ENCODE assay signal across 1 cellular context in the genomic region with DNA sequence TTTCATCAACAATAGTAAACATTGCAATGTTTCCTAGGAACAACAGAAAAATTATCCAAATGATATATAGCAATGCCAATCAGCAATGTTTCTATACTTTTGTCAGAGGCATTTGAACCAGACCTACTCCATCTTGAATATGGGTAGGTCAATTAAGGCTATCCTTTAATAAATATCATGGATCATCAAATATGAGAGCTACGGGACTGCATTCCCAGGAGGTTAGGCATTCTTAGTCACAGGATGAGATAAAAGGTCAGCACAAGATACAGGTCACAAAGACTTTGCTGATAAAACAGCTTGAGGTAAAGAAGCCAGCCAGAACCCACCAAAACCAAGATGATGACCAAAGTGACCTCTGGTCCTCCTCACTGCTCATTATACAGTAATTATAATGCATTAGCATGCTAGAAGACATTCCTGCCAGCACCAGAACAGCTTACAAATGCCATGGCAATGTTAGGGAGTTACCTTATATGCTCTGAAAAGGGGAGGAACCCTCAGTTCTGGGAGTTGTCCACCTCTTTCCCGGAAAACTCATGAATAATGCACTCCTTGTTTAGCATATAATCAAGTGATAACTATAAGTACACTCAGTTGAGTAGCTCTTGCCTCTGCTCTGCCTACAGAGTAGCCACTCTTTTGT.
A peak's percentile ranks its signal among the peaks of the same experiment; 100 is the strongest.
TF ChIP-seq lines count a peak whose summit lies in the region.

No MANE protein-coding gene starts in this region.

TF ChIP-seq in K562, 482 proteins besides CTCF, POLR2A, EP300 and RAD21 (continued from another document and continues in another):
- TF ChIP-seq KLF13 (tag; IDR thresholded peaks at IDR 0.05; ENCODE audit: borderline replicate concordance, low read depth) (peak; percentile 77), EGR1 (conservative IDR thresholded peaks at IDR 0.05) (peak; percentile 28; the same call in 1 of the 2 replicates), IRF1 (CRISPR knock-in tag; IDR thresholded peaks at IDR 0.05; ENCODE audit: borderline replicate concordance) (no peak), TFAM (CRISPR knock-in tag; conservative IDR thresholded peaks at IDR 0.05) (no peak), ZNF354B (CRISPR knock-in tag; IDR thresholded peaks at IDR 0.05) (peak; percentile 84), NR2F6 (CRISPR knock-in tag; IDR thresholded peaks at IDR 0.05) (peak; percentile 92; the same call in 1 of the 2 replicates), ZNF778 (CRISPR knock-in tag; IDR thresholded peaks at IDR 0.05) (no peak), DIDO1 (tag; IDR thresholded peaks at IDR 0.05; ENCODE audit: low read depth) (peak; percentile 36; the same call in 1 of the 2 replicates), MLX (CRISPR knock-in tag; conservative IDR thresholded peaks at IDR 0.05) (0 out of 4 replicates have a peak, but pooled peaks of 1 of the 2 experiments have one; percentile 51), SAFB (IDR thresholded peaks at IDR 0.05; ENCODE audit: borderline replicate concordance, low read depth, low read length) (no peak), HOXB6 (CRISPR knock-in tag; IDR thresholded peaks at IDR 0.05; ENCODE audit: borderline replicate concordance) (no peak), TCFL5 (CRISPR knock-in tag; conservative IDR thresholded peaks at IDR 0.05) (peak; percentile 86), ZNF311 (CRISPR knock-in tag; IDR thresholded peaks at IDR 0.05) (peak; percentile 98), TEAD2 (tag; IDR thresholded peaks at IDR 0.05) (peak; percentile 93), CREB3 (tag; conservative IDR thresholded peaks at IDR 0.05; ENCODE audit: low read depth) (peak; percentile 98), E2F5 (CRISPR knock-in tag; IDR thresholded peaks at IDR 0.05) (no peak), ZNF41 (CRISPR knock-in tag; conservative IDR thresholded peaks at IDR 0.05) (peak; percentile 89), E2F4 (CRISPR knock-in tag; IDR thresholded peaks at IDR 0.05; ENCODE audit: low read depth) (no peak), LCOR (CRISPR knock-in tag; IDR thresholded peaks at IDR 0.05) (no peak), IFI16 (CRISPR knock-in tag; IDR thresholded peaks at IDR 0.05) (peak; percentile 72; the same call in 1 of the 2 replicates), THRAP3 (IDR thresholded peaks at IDR 0.05; ENCODE audit: borderline replicate concordance) (no peak), MAFG (tag; conservative IDR thresholded peaks at IDR 0.05) (peak; percentile 44), ZNF785 (CRISPR knock-in tag; IDR thresholded peaks at IDR 0.05) (0 out of 2 replicates have a peak, but pooled peaks have one; percentile 46), ZBTB49 (CRISPR knock-in tag; IDR thresholded peaks at IDR 0.05; ENCODE audit: borderline replicate concordance) (no peak), ZC3H8 (IDR thresholded peaks at IDR 0.05) (no peak), GATAD2A (IDR thresholded peaks at IDR 0.05) (no peak), RNF219 (CRISPR knock-in tag; IDR thresholded peaks at IDR 0.05) (no peak), MYC (IDR thresholded peaks at IDR 0.05; ENCODE audit: low read depth, low read length) (no peak), MYC (CRISPR knock-in tag; IDR thresholded peaks at IDR 0.05; ENCODE audit: borderline replicate concordance, low read depth) (peak; percentile 77; the same call in 1 of the 2 replicates), CAMTA2 (CRISPR knock-in tag; conservative IDR thresholded peaks at IDR 0.05) (no peak), KLF1 (tag; IDR thresholded peaks at IDR 0.05) (peak; percentile 48; the same call in 1 of the 2 replicates), ZBED1 (IDR thresholded peaks at IDR 0.05) (no peak), NR2C2 (CRISPR knock-in tag; IDR thresholded peaks at IDR 0.05) (no peak), NR2C2 (tag; IDR thresholded peaks at IDR 0.05) (peak; percentile 90)
- TF ChIP-seq, protein P1, sequence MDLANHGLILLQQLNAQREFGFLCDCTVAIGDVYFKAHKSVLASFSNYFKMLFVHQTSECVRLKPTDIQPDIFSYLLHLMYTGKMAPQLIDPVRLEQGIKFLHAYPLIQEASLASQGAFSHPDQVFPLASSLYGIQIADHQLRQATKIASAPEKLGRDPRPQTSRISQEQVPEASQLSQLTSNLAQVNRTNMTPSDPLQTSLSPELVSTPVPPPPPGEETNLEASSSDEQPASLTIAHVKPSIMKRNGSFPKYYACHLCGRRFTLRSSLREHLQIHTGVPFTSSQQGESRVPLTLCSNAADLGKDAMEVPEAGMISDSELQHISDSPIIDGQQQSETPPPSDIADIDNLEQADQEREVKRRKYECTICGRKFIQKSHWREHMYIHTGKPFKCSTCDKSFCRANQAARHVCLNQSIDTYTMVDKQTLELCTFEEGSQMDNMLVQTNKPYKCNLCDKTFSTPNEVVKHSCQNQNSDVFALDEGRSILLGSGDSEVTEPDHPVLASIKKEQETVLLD (IDR thresholded peaks at IDR 0.05): peak; percentile 77; the same call in 1 of the 2 replicates
- TF ChIP-seq, protein P2, sequence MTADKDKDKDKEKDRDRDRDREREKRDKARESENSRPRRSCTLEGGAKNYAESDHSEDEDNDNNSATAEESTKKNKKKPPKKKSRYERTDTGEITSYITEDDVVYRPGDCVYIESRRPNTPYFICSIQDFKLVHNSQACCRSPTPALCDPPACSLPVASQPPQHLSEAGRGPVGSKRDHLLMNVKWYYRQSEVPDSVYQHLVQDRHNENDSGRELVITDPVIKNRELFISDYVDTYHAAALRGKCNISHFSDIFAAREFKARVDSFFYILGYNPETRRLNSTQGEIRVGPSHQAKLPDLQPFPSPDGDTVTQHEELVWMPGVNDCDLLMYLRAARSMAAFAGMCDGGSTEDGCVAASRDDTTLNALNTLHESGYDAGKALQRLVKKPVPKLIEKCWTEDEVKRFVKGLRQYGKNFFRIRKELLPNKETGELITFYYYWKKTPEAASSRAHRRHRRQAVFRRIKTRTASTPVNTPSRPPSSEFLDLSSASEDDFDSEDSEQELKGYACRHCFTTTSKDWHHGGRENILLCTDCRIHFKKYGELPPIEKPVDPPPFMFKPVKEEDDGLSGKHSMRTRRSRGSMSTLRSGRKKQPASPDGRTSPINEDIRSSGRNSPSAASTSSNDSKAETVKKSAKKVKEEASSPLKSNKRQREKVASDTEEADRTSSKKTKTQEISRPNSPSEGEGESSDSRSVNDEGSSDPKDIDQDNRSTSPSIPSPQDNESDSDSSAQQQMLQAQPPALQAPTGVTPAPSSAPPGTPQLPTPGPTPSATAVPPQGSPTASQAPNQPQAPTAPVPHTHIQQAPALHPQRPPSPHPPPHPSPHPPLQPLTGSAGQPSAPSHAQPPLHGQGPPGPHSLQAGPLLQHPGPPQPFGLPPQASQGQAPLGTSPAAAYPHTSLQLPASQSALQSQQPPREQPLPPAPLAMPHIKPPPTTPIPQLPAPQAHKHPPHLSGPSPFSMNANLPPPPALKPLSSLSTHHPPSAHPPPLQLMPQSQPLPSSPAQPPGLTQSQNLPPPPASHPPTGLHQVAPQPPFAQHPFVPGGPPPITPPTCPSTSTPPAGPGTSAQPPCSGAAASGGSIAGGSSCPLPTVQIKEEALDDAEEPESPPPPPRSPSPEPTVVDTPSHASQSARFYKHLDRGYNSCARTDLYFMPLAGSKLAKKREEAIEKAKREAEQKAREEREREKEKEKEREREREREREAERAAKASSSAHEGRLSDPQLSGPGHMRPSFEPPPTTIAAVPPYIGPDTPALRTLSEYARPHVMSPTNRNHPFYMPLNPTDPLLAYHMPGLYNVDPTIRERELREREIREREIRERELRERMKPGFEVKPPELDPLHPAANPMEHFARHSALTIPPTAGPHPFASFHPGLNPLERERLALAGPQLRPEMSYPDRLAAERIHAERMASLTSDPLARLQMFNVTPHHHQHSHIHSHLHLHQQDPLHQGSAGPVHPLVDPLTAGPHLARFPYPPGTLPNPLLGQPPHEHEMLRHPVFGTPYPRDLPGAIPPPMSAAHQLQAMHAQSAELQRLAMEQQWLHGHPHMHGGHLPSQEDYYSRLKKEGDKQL (CRISPR knock-in tag; IDR thresholded peaks at IDR 0.05; ENCODE audit: borderline replicate concordance): no peak
- TF ChIP-seq, protein P3, sequence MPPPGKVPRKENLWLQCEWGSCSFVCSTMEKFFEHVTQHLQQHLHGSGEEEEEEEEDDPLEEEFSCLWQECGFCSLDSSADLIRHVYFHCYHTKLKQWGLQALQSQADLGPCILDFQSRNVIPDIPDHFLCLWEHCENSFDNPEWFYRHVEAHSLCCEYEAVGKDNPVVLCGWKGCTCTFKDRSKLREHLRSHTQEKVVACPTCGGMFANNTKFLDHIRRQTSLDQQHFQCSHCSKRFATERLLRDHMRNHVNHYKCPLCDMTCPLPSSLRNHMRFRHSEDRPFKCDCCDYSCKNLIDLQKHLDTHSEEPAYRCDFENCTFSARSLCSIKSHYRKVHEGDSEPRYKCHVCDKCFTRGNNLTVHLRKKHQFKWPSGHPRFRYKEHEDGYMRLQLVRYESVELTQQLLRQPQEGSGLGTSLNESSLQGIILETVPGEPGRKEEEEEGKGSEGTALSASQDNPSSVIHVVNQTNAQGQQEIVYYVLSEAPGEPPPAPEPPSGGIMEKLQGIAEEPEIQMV (tag; conservative IDR thresholded peaks at IDR 0.05; ENCODE audit: low read depth): peak; percentile 90
- TF ChIP-seq, protein P4, sequence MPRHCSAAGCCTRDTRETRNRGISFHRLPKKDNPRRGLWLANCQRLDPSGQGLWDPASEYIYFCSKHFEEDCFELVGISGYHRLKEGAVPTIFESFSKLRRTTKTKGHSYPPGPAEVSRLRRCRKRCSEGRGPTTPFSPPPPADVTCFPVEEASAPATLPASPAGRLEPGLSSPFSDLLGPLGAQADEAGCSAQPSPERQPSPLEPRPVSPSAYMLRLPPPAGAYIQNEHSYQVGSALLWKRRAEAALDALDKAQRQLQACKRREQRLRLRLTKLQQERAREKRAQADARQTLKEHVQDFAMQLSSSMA (CRISPR knock-in tag; IDR thresholded peaks at IDR 0.05): no peak
